8 cellular contexts compared by ENCODE assay signal in the genomic region with DNA sequence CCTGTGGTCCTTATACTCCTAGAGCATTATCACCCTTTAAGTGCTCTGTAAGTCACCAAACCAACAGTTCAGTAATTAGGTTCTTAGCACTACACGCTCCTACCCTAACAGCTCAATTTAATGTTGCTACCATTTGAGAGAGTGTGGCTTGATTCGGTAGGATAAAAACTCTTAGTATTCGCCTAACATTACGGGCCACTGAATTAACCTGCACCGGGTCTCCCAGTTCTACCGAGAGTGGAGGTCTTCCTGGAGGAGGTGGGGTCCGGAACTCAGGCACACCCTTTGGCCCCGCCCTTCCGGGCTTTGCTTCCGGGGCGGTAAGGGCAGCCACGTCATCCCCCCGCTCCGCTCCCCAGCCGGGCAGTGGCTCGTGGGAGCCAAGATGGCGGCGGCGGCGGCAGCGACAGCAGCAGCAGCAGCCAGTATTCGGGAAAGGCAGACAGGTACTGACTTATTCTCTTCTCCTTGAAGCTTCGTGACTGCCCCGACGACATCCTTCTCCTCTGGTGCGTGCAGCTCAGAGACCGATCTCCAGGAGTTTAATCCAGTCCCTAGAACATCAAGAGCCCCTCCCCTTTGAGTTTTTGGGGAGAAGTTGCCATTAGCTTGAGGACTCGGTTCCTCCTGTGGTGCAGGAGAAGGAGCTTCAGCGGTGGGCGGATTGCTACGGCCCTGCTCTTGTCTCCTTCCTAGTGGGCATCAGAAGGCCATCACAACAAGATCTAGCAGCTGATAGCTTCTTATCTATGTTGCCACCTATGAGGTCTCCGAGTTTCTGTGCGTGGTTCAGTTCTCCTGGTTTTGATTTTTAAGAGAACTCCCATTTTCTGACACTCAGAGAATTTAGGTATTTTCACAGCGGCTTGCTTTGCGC. TPM values are rescaled to one million over a fixed set of nuclear protein-coding genes. Genes with fewer than 3 reads are reported as not detected.
DNase-seq lines count a peak whose midpoint lies in the region; ATAC-seq and TF ChIP-seq lines count a peak whose summit lies in the region.

A gene with protein sequence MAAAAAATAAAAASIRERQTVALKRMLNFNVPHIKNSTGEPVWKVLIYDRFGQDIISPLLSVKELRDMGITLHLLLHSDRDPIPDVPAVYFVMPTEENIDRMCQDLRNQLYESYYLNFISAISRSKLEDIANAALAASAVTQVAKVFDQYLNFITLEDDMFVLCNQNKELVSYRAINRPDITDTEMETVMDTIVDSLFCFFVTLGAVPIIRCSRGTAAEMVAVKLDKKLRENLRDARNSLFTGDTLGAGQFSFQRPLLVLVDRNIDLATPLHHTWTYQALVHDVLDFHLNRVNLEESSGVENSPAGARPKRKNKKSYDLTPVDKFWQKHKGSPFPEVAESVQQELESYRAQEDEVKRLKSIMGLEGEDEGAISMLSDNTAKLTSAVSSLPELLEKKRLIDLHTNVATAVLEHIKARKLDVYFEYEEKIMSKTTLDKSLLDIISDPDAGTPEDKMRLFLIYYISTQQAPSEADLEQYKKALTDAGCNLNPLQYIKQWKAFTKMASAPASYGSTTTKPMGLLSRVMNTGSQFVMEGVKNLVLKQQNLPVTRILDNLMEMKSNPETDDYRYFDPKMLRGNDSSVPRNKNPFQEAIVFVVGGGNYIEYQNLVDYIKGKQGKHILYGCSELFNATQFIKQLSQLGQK (plus strand): TSS at position 366 of the 877 bp plus-strand sequence. CDS start 20 bp downstream, at position 386.

- H3K27ac ChIP-seq in Panc1 (ENCODE audit: low read length) (peak within 1 kb of the TSS; percentile 95), muscle layer of colon (ENCODE audit: low read depth, low read length) (peak within 1 kb of the TSS; percentile 96)

- ATAC-seq in GM21717 (IDR thresholded peaks at IDR 0.05; ENCODE audit: unreplicated experiment) (peak; percentile 88), Panc1 (peak; percentile 99), esophagus mucosa (peak; percentile 100)

- H3K36me3 ChIP-seq in Panc1 (ENCODE audit: control insufficient read depth, insufficient read depth, low read length) (peaks cover 7% of the 10 kb centered on the region), muscle layer of colon (ENCODE audit: insufficient read depth, low read length) (no peaks in the 10 kb centered on the region)

- intact Hi-C loops in Panc1 (cut with micrococcal nuclease; ENCODE audit: unreplicated experiment) = no loop called here

- peak; percentile 78 for DNase-seq in DMS153 treated with DMSO at 0.1 percent for 48 hours (lab: John Stamatoyannopoulos, UW; ENCODE audit: unreplicated experiment)
- DNase-seq in KG1 (lab: John Stamatoyannopoulos, UW) = peak; percentile 96
- peak; percentile 63 for DNase-seq in Panc1 (ENCODE audit: low read depth, low spot score)
- peak; percentile 91 to 95 for DNase-seq in activated T-cell treated with anti-CD3 and anti-CD28 coated beads, Interleukin-2, amount 50 U/mL, for 48 hours
- DNase-seq in stimulated activated CD8-positive, alpha-beta memory T cell treated with anti-CD3 and anti-CD28 coated beads, Interleukin-7, amount 100 ng/mL, for 4 hours (ENCODE audit: low read depth in 2 of 2) = peak; percentile 81 to 92

- TF ChIP-seq CTCF in Panc1 (IDR thresholded peaks at IDR 0.05) = no peak

- in situ Hi-C loops in Panc1 (cut with HindIII; ENCODE audit: low pct_unique_long_range_greater_than_20kb, low sequenced_read_pairs) = no loop called here

- H3K4me3 ChIP-seq in Panc1 (ENCODE audit: low read depth in 2 of 2, low read length in 2 of 2) (peak within 1 kb of the TSS; percentile 97 to 98), muscle layer of colon (ENCODE audit: low read depth in 1 of 2, low read length in 2 of 2) (peak within 1 kb of the TSS; percentile 76 to 80)

- no peaks in the 10 kb centered on the region for H3K9me3 ChIP-seq in Panc1 (ENCODE audit: control insufficient read depth, insufficient read depth, low read depth, low read length)
- no peaks in the 10 kb centered on the region for H3K9me3 ChIP-seq in muscle layer of colon (ENCODE audit: low read length)

- BruUV-seq in Panc1 (replicated peaks; lab: Mats Ljungman, UMichigan) = no TSS peak

- H3K4me1 ChIP-seq in Panc1 (ENCODE audit: control insufficient read depth, insufficient read depth, low read length) (peaks cover 3% of the 10 kb centered on the region; the same call in 1 of the 2 replicates), muscle layer of colon (ENCODE audit: insufficient read depth, low read length) (peaks cover 27% of the 10 kb centered on the region)

- H3K9ac ChIP-seq in muscle layer of colon (ENCODE audit: low read length) = peak within 1 kb of the TSS; percentile 99

- H3K27me3 ChIP-seq in Panc1 (ENCODE audit: control insufficient read depth, insufficient read depth, low read length) (no peaks in the 10 kb centered on the region), muscle layer of colon (ENCODE audit: control insufficient read depth in 1 of 2, insufficient read depth in 2 of 2, low read length in 2 of 2) (no peaks in the 10 kb centered on the region)

- POLR2A ChIA-PET in Panc1 (lab: Charles Lee) = interaction anchor here (0.9 kb wide), 1 partner anchor 18 kb away, joined by 3 read pairs; no protein-coding TSS in a partner anchor

- CTCF ChIA-PET in Panc1 (lab: Charles Lee) = interaction anchor here (0.5 kb wide), 1 partner anchor 480 kb away, joined by 12 read pairs; no protein-coding TSS in a partner anchor

RNA-seq across cellular contexts. Expression of the gene that starts here (rescaled TPM):
- 43.8 TPM for total RNA-seq in Panc1 (2021; ENCODE audit: unreplicated experiment)
- polyA plus RNA-seq in Panc1 (2012; ENCODE audit: insufficient read length) = 17.4 TPM
- total RNA-seq in esophagus mucosa = 62.6 TPM

Comparison
In these comparisons a context has a peak if more than half of its experiments do, and no peak if none do; other contexts are left out.
1. Peak in every context shown above with its lines: DNase-seq, ATAC-seq, H3K4me3 ChIP-seq and H3K27ac ChIP-seq.